Comparison of ENCODE assay signal across 8 cellular contexts in genomic region chr18:22169889-22170420, GRCh38. TPM values are rescaled to one million over a fixed set of nuclear protein-coding genes. Genes with fewer than 3 reads are reported as not detected.
DNase-seq lines count a peak whose midpoint lies in the region; ATAC-seq and TF ChIP-seq lines count a peak whose summit lies in the region.

No MANE protein-coding gene starts in this region.

- no peak for TF ChIP-seq CTCF in Panc1 (IDR thresholded peaks at IDR 0.05)

- H3K9me3 Mint-ChIP-seq in effector memory CD8-positive, alpha-beta T cell: no peaks in the 10 kb centered on the region

- in situ Hi-C loops in Panc1 (cut with HindIII; ENCODE audit: low pct_unique_long_range_greater_than_20kb, low sequenced_read_pairs): no loop called here

- H3K4me1 Mint-ChIP-seq in effector memory CD8-positive, alpha-beta T cell (ENCODE audit: low read depth in 2 of 2): peaks cover 15 to 21% of the 10 kb centered on the region in 2 donors

- ATAC-seq in Panc1: peak; percentile 32
- peak; percentile 44 for ATAC-seq in effector memory CD8-positive, alpha-beta T cell (replicated peaks)

- peaks cover 73 to 91% of the 10 kb centered on the region in 2 donors for H3K27me3 Mint-ChIP-seq in effector memory CD8-positive, alpha-beta T cell

- peak; percentile 37 to 40 for DNase-seq in NOMO-1 (lab: John Stamatoyannopoulos, UW; ENCODE audit: unreplicated experiment in 2 of 2)
- DNase-seq in NOMO-1 treated with dmso at 0.1 percent for 144 hours (lab: John Stamatoyannopoulos, UW; ENCODE audit: unreplicated experiment): no peak
- no peak for DNase-seq in Panc1 (ENCODE audit: low read depth, low spot score)
- DNase-seq in effector memory CD8-positive, alpha-beta T cell: no peak
- no peak for DNase-seq in anterior cingulate cortex (lab: John Stamatoyannopoulos, UW)
- DNase-seq in T-helper 9 cell: no peak
- no peak for DNase-seq in GM19238 (ENCODE audit: insufficient read length, low spot score)

- no TSS peak for BruUV-seq in Panc1 (replicated peaks; lab: Mats Ljungman, UMichigan)

- H3K4me3 ChIP-seq in Panc1 (ENCODE audit: low read depth in 2 of 2, low read length in 2 of 2) (peak overlapping the region; percentile 50 to 67), mucosa of stomach (ENCODE audit: low read length) (peak overlapping the region; percentile 93)

- peak overlapping the region; percentile 86 to 87 for H3K27ac Mint-ChIP-seq in effector memory CD8-positive, alpha-beta T cell

- peaks cover 26% of the 10 kb centered on the region for H3K36me3 Mint-ChIP-seq in effector memory CD8-positive, alpha-beta T cell (ENCODE audit: insufficient read depth)

- H3K36me3 ChIP-seq in Panc1 (ENCODE audit: control insufficient read depth, insufficient read depth, low read length): no peaks in the 10 kb centered on the region; the same call in 1 of the 2 replicates
- H3K36me3 ChIP-seq in mucosa of stomach (ENCODE audit: control insufficient read depth, insufficient read depth, low read length): peaks cover 25% of the 10 kb centered on the region

- intact Hi-C loops in Panc1 (cut with micrococcal nuclease; ENCODE audit: unreplicated experiment): loop anchor here (5.0 to 10.0 kb wide), 2 partner anchors 175 to 392 kb away; no protein-coding TSS in a partner anchor

- POLR2A ChIA-PET in Panc1 (lab: Charles Lee): no interaction called here

- no peak overlapping the region for H3K27ac ChIP-seq in Panc1 (ENCODE audit: low read length)

- H3K9ac ChIP-seq in mucosa of stomach (ENCODE audit: low read length): peak overlapping the region; percentile 99

- peaks cover 47% of the 10 kb centered on the region for H3K27me3 ChIP-seq in Panc1 (ENCODE audit: control insufficient read depth, insufficient read depth, low read length)
- peaks cover 35% of the 10 kb centered on the region for H3K27me3 ChIP-seq in mucosa of stomach (ENCODE audit: control insufficient read depth, insufficient read depth, low read length)

- H3K9me3 ChIP-seq in Panc1 (ENCODE audit: control insufficient read depth, insufficient read depth, low read depth, low read length) (no peaks in the 10 kb centered on the region), mucosa of stomach (ENCODE audit: control insufficient read depth, low read length) (no peaks in the 10 kb centered on the region)

- H3K4me3 Mint-ChIP-seq in effector memory CD8-positive, alpha-beta T cell: peak overlapping the region; percentile 91 to 96

- CTCF ChIA-PET in Panc1 (lab: Charles Lee): interaction anchor here (0.7 kb wide), 1 partner anchor 42 kb away, joined by 9 read pairs; no protein-coding TSS in a partner anchor

- H3K4me1 ChIP-seq in Panc1 (ENCODE audit: control insufficient read depth, insufficient read depth, low read length): peaks cover 27% of the 10 kb centered on the region
- H3K4me1 ChIP-seq in mucosa of stomach (ENCODE audit: control insufficient read depth, insufficient read depth, low read length): no peaks in the 10 kb centered on the region

RNA-seq across cellular contexts. Expression of gene GATA6, which starts 0.6 kb away (rescaled TPM):
- total RNA-seq in Panc1 (2021; ENCODE audit: unreplicated experiment): 0.51 TPM
- polyA plus RNA-seq in Panc1 (2012; ENCODE audit: insufficient read length): 0.18 TPM

Comparison
In these comparisons a context has a peak if more than half of its experiments do, and no peak if none do; other contexts are left out.
1. DNase-seq: peak in NOMO-1 (2 of 2); none in NOMO-1 treated with dmso at 0.1 percent for 144 hours (single experiment), Panc1 (single experiment), effector memory CD8-positive, alpha-beta T cell (0 of 3), anterior cingulate cortex (0 of 58), T-helper 9 cell (single experiment) and GM19238 (single experiment).